In genomic region chr1:118486213-118486612, GRCh38 we compare ENCODE assay signal across 1 cellular context.
TF ChIP-seq lines count a peak whose summit lies in the region.

No MANE protein-coding gene starts in this region.

TF ChIP-seq in GM23338, 12 proteins besides CTCF, POLR2A, EP300 and RAD21 (continued from another document):
- no peak for TF ChIP-seq ZNF462 (CRISPR knock-in tag; IDR thresholded peaks at IDR 0.05)
